ENCODE assay signal across 8 cellular contexts in genomic region chrX:21940356-21940829, GRCh38. TPM values are rescaled to one million over a fixed set of nuclear protein-coding genes. Genes with fewer than 3 reads are reported as not detected.
DNase-seq lines count a peak whose midpoint lies in the region; ATAC-seq and TF ChIP-seq lines count a peak whose summit lies in the region.

SMS (plus strand) TSS chrX:21940709; CDS start chrX:21940825, 116 bp downstream.

- H3K9ac ChIP-seq in HUES48 (ENCODE audit: low read depth, low read length) = peak within 1 kb of the TSS; percentile 81
- H3K9ac ChIP-seq in stomach smooth muscle (ENCODE audit: low read length in 2 of 2) = peak within 1 kb of the TSS; percentile 72 to 78

- no peaks in the 10 kb centered on the region for H3K4me1 ChIP-seq in Caco-2
- peaks cover 41% of the 10 kb centered on the region for H3K4me1 ChIP-seq in HUES48 (ENCODE audit: control insufficient read depth, insufficient read depth, low read length)
- no peaks in the 10 kb centered on the region for H3K4me1 ChIP-seq in Peyer's patch
- H3K4me1 ChIP-seq in stomach smooth muscle (ENCODE audit: control insufficient read depth, insufficient read depth, low read length) = peaks cover 4% of the 10 kb centered on the region

- POLR2A ChIA-PET in Caco-2 (lab: Charles Lee) = no interaction called here

- H3K36me3 ChIP-seq in Caco-2 (ENCODE audit: control insufficient read depth, insufficient read depth, low read length) (no peaks in the 10 kb centered on the region), HUES48 (ENCODE audit: control insufficient read depth, insufficient read depth, low read length) (0 out of 2 replicates have a peak, but pooled peaks cover 11% of the 10 kb centered on the region), Peyer's patch (no peaks in the 10 kb centered on the region), stomach smooth muscle (ENCODE audit: control insufficient read depth in 2 of 2, insufficient read depth in 2 of 2, low read length in 2 of 2) (no peaks in the 10 kb centered on the region)

- TF ChIP-seq POLR2A in Peyer's patch (IDR thresholded peaks at IDR 0.05) = peak in 1 of 2 donors; percentile 44

- H3K9me3 ChIP-seq in Caco-2 = no peaks in the 10 kb centered on the region
- H3K9me3 ChIP-seq in HUES48 (ENCODE audit: control insufficient read depth, insufficient read depth, low read length) = no peaks in the 10 kb centered on the region
- no peaks in the 10 kb centered on the region for H3K9me3 ChIP-seq in Peyer's patch
- no peaks in the 10 kb centered on the region for H3K9me3 ChIP-seq in stomach smooth muscle (ENCODE audit: control insufficient read depth in 2 of 2, low read length in 2 of 2)

- TF ChIP-seq CTCF in Caco-2 (IDR thresholded peaks at IDR 0.05; ENCODE audit: insufficient read depth in 1 of 2, low read depth in 1 of 2, low read length in 1 of 2, severe bottlenecking in 1 of 2, unreplicated experiment in 1 of 2) (no peak), Peyer's patch (IDR thresholded peaks at IDR 0.05) (peak in 1 of 6 experiments; percentile 16), fibroblast of mammary gland (conservative IDR thresholded peaks at IDR 0.05; ENCODE audit: control insufficient read depth, insufficient read depth, low read depth, low read length) (no peak), natural killer cell (IDR thresholded peaks at IDR 0.05) (no peak)

- intact Hi-C loops in Caco-2 (cut with micrococcal nuclease; ENCODE audit: unreplicated experiment) = no loop called here
- intact Hi-C loops in natural killer cell (cut with micrococcal nuclease) = no loop called here

- H3K4me1 Mint-ChIP-seq in Caco-2 (ENCODE audit: low read depth, unreplicated experiment) = peaks cover 6% of the 10 kb centered on the region
- peaks cover 6 to 27% of the 10 kb centered on the region in 2 donors for H3K4me1 Mint-ChIP-seq in natural killer cell

- peak within 1 kb of the TSS; percentile 45 for H3K4me3 ChIP-seq in Caco-2 (ENCODE audit: low read depth, low read length)
- H3K4me3 ChIP-seq in HUES48 (ENCODE audit: low read depth, low read length) = peak within 1 kb of the TSS; percentile 87
- peak within 1 kb of the TSS; percentile 49 to 76 (median 62) for H3K4me3 ChIP-seq in Peyer's patch
- peak within 1 kb of the TSS; percentile 59 for H3K4me3 ChIP-seq in fibroblast of mammary gland (ENCODE audit: control insufficient read depth, low read depth, low read length)
- peak within 1 kb of the TSS; percentile 62 to 72 for H3K4me3 ChIP-seq in stomach smooth muscle (ENCODE audit: low read length in 2 of 2)

- ATAC-seq in GM21381 (IDR thresholded peaks at IDR 0.05; ENCODE audit: unreplicated experiment) (peak; percentile 81), natural killer cell (peak; percentile 47 to 65 (median 57))

- H3K27ac Mint-ChIP-seq in Caco-2 (ENCODE audit: unreplicated experiment) (peak within 1 kb of the TSS; percentile 64), natural killer cell (peak within 1 kb of the TSS; percentile 26 to 74)

- CTCF ChIA-PET in Caco-2 (lab: Charles Lee) = no interaction called here

- H3K27me3 ChIP-seq in Caco-2 (replicated peaks; ENCODE audit: control insufficient read depth, insufficient read depth, low read length) = no peaks in the 10 kb centered on the region
- H3K27me3 ChIP-seq in HUES48 (ENCODE audit: control insufficient read depth, insufficient read depth, low read length) = peaks cover 4% of the 10 kb centered on the region; the same call in 1 of the 2 replicates
- no peaks in the 10 kb centered on the region for H3K27me3 ChIP-seq in Peyer's patch
- H3K27me3 ChIP-seq in stomach smooth muscle (ENCODE audit: control insufficient read depth in 1 of 2, insufficient read depth in 2 of 2, low read length in 2 of 2) = peaks cover 0 to 5% of the 10 kb centered on the region in 2 donors

- H3K27me3 Mint-ChIP-seq in Caco-2 (ENCODE audit: insufficient read depth, unreplicated experiment) (no peaks in the 10 kb centered on the region), natural killer cell (ENCODE audit: low read depth in 2 of 2) (no peaks in the 10 kb centered on the region)

- peak; percentile 74 to 75 for DNase-seq in Caco-2
- DNase-seq in Peyer's patch = peak; percentile 58 to 83 (median 81)
- peak; percentile 10 to 34 for DNase-seq in activated T-helper 1 cell treated with anti-CD3 and anti-CD28 coated beads, Interleukin-2, amount 50 U/mL, for 16 hours (ENCODE audit: low read depth in 1 of 2, low spot score in 1 of 2)
- DNase-seq in fibroblast of mammary gland (ENCODE audit: low read depth) = peak; percentile 74
- peak; percentile 23 for DNase-seq in natural killer cell

- no peaks in the 10 kb centered on the region for H3K9me3 Mint-ChIP-seq in Caco-2 (ENCODE audit: unreplicated experiment)
- no peaks in the 10 kb centered on the region for H3K9me3 Mint-ChIP-seq in natural killer cell

- BruUV-seq in Caco-2 (replicated peaks; lab: Mats Ljungman, UMichigan) = no TSS peak

- H3K36me3 Mint-ChIP-seq in Caco-2 (ENCODE audit: insufficient read depth, unreplicated experiment) (peaks cover 19% of the 10 kb centered on the region), natural killer cell (no peaks in the 10 kb centered on the region)

- H3K27ac ChIP-seq in HUES48 (ENCODE audit: low read depth, low read length) (peak within 1 kb of the TSS; percentile 72), Peyer's patch (peak within 1 kb of the TSS; percentile 51 to 87 (median 73)), stomach smooth muscle (ENCODE audit: low read length) (peak within 1 kb of the TSS; percentile 63)

- peak within 1 kb of the TSS; percentile 81 for H3K4me3 Mint-ChIP-seq in Caco-2 (ENCODE audit: unreplicated experiment)
- H3K4me3 Mint-ChIP-seq in natural killer cell = peak within 1 kb of the TSS; percentile 86

RNA-seq across cellular contexts. Expression of gene SMS, which starts in this region (rescaled TPM):
- total RNA-seq in Caco-2 (2022) (158 and 164 TPM in 2 replicates), Peyer's patch (10 to 100 TPM; 28.2 to 38.0 (median 30.1) TPM), natural killer cell (10 to 100 TPM; 14.9 to 19.4 (median 18.6) TPM)

Comparison
In these comparisons a context has a peak if more than half of its experiments do, and no peak if none do; other contexts are left out.
1. Peak in every context shown above with its lines: DNase-seq, ATAC-seq, H3K4me3 ChIP-seq and H3K27ac ChIP-seq.
2. DNase-seq: peak in every context shown above with its lines; median percentile 81 in Peyer's patch; 74 in Caco-2; 74 in fibroblast of mammary gland; 23 in natural killer cell; 22 in activated T-helper 1 cell treated with anti-CD3 and anti-CD28 coated beads, Interleukin-2, amount 50 U/mL, for 16 hours.